In the genomic region with DNA sequence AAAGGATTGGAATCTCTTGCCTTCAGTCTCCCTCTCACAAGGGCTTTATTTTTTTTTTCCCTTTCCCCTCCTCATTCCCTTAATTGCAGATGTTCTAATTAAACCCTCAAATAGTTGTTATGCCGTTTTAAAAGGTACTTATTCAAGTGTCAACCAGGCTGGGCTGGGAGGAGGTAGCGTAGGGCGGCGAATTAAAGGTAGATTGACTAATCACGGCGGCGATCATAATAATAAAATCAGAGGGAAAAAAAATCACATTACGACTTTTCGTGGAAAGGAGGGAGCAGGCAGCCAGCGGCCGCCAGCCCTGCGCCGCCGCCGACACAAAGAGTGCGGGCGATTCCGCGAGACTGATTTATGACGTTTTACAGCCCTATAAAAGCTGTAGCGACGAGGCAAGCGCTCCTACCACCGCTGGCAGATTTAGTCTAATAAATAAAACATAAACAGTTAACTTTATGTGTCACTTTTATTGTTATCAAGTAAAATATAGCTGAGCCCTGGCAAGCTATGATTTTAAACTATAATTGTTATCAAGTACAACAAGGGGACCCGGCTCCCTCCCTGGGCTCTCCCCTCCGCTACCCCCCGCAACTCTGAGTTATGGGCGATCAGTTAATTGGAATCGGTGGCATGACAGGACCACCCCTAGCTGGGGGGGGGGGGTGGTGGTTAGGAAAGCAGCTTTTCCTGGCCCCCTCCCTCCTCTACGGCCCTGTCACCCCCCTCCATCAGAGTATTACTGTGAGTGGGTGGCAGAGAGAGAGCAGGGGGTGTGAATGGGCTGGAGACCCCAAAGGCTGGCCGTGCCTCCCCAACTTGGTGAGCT, we compare ENCODE assay signal across 11 cellular contexts. TPM values are rescaled to one million over a fixed set of nuclear protein-coding genes. Genes with fewer than 3 reads are reported as not detected.
A peak's percentile ranks its signal among the peaks of the same experiment; 100 is the strongest.
DNase-seq lines count a peak whose midpoint lies in the region; TF ChIP-seq lines count a peak whose summit lies in the region.
"Had no signal": no experiment of that assay in that cellular context is flagged by ENCODE, and none has a peak within 500 bp of the region (broad histone marks: within the 10 kb centered on the region; RNA-seq: fewer than 3 reads in every experiment).

No MANE protein-coding gene starts in this region.

- peaks cover 10% of the 10 kb centered on the region for H3K4me1 ChIP-seq in mesenchymal stem cell (ENCODE audit: control insufficient read depth, insufficient read depth, low read depth, low read length)

- peak overlapping the region; percentile 30 for H3K4me3 Mint-ChIP-seq in activated naive CD8-positive, alpha-beta T cell
- no peak overlapping the region for H3K4me3 Mint-ChIP-seq in activated naive CD8-positive, alpha-beta T cell treated with anti-CD3 and anti-CD28 coated beads for 36 hours
- H3K4me3 Mint-ChIP-seq in type B pancreatic cell: peak overlapping the region; percentile 98

- no peak for TF ChIP-seq CTCF in type B pancreatic cell (conservative IDR thresholded peaks at IDR 0.05)

- peak overlapping the region; percentile 89 for H3K9ac ChIP-seq in mesenchymal stem cell (ENCODE audit: low read length)

- H3K23ac ChIP-seq in mesenchymal stem cell (ENCODE audit: low read length in 2 of 2): no peak overlapping the region

- H3K79me1 ChIP-seq in mesenchymal stem cell (replicated peaks; ENCODE audit: low read length, poor library complexity, severe bottlenecking): peaks cover 44% of the 10 kb centered on the region

- no peak overlapping the region for H2AK5ac ChIP-seq in mesenchymal stem cell (ENCODE audit: low read length, severe bottlenecking)

- peaks cover 30 to 34% of the 10 kb centered on the region in 2 experiments for H3K36me3 ChIP-seq in mesenchymal stem cell (ENCODE audit: control insufficient read depth in 1 of 2, insufficient read depth in 2 of 2, low read depth in 1 of 2, low read length in 2 of 2)

- no peak overlapping the region for H3K4me2 ChIP-seq in mesenchymal stem cell (ENCODE audit: low read length, poor library complexity, severe bottlenecking)

- no peak overlapping the region for H4K8ac ChIP-seq in mesenchymal stem cell (ENCODE audit: low read length)

- H3K18ac ChIP-seq in mesenchymal stem cell (ENCODE audit: low read depth in 1 of 2, low read length in 2 of 2): no peak overlapping the region

- H3K9me3 ChIP-seq in mesenchymal stem cell (ENCODE audit: control insufficient read depth, low read length): no peaks in the 10 kb centered on the region

- peaks cover 45% of the 10 kb centered on the region for H3K4me1 Mint-ChIP-seq in activated naive CD8-positive, alpha-beta T cell (ENCODE audit: low read depth)
- H3K4me1 Mint-ChIP-seq in activated naive CD8-positive, alpha-beta T cell treated with anti-CD3 and anti-CD28 coated beads for 36 hours: peaks cover 32% of the 10 kb centered on the region
- peaks cover 56% of the 10 kb centered on the region for H3K4me1 Mint-ChIP-seq in type B pancreatic cell (ENCODE audit: unreplicated experiment)

- H3K27ac Mint-ChIP-seq in activated naive CD8-positive, alpha-beta T cell: no peak overlapping the region
- no peak overlapping the region for H3K27ac Mint-ChIP-seq in activated naive CD8-positive, alpha-beta T cell treated with anti-CD3 and anti-CD28 coated beads for 36 hours
- peak overlapping the region; percentile 69 for H3K27ac Mint-ChIP-seq in type B pancreatic cell

- no peak overlapping the region for H4K91ac ChIP-seq in mesenchymal stem cell (ENCODE audit: low read length)

- DNase-seq in activated naive CD8-positive, alpha-beta T cell treated with anti-CD3 and anti-CD28 coated beads for 36 hours: no peak
- DNase-seq in SW480 (ENCODE audit: low spot score) (peak; percentile 41), mesenchymal stem cell (peak; percentile 44), type B pancreatic cell (ENCODE audit: extremely low spot score, unreplicated experiment) (no peak), cortex of kidney (lab: John Stamatoyannopoulos, UW) (no peak), SKM-1 (lab: John Stamatoyannopoulos, UW; ENCODE audit: unreplicated experiment) (no peak), occipital lobe (lab: John Stamatoyannopoulos, UW) (no peak)
- DNase-seq: Kasumi-1 had no signal

- no peaks in the 10 kb centered on the region for H3K9me3 Mint-ChIP-seq in activated naive CD8-positive, alpha-beta T cell (ENCODE audit: low read depth)
- no peaks in the 10 kb centered on the region for H3K9me3 Mint-ChIP-seq in activated naive CD8-positive, alpha-beta T cell treated with anti-CD3 and anti-CD28 coated beads for 36 hours
- H3K9me3 Mint-ChIP-seq in type B pancreatic cell: no peaks in the 10 kb centered on the region

- no peak overlapping the region for H2BK15ac ChIP-seq in mesenchymal stem cell (ENCODE audit: low read depth, poor library complexity, severe bottlenecking)

- H3K4ac ChIP-seq in mesenchymal stem cell (ENCODE audit: low read depth in 1 of 2, low read length in 2 of 2): no peak overlapping the region

- no peak overlapping the region for H3K14ac ChIP-seq in mesenchymal stem cell (ENCODE audit: low read length in 2 of 2)

- H3K27me3 Mint-ChIP-seq in activated naive CD8-positive, alpha-beta T cell: peaks cover 52% of the 10 kb centered on the region
- peaks cover 94% of the 10 kb centered on the region for H3K27me3 Mint-ChIP-seq in activated naive CD8-positive, alpha-beta T cell treated with anti-CD3 and anti-CD28 coated beads for 36 hours
- H3K27me3 Mint-ChIP-seq in type B pancreatic cell: peaks cover 66% of the 10 kb centered on the region

- H2BK12ac ChIP-seq in mesenchymal stem cell (ENCODE audit: low read length in 2 of 2): no peak overlapping the region

- no peak overlapping the region for H3K27ac ChIP-seq in mesenchymal stem cell (ENCODE audit: low read length, poor library complexity, severe bottlenecking)

- H2BK5ac ChIP-seq in mesenchymal stem cell (ENCODE audit: low read depth, low read length, poor library complexity, severe bottlenecking): no peak overlapping the region

- no peaks in the 10 kb centered on the region for H3K36me3 Mint-ChIP-seq in activated naive CD8-positive, alpha-beta T cell
- H3K36me3 Mint-ChIP-seq in activated naive CD8-positive, alpha-beta T cell treated with anti-CD3 and anti-CD28 coated beads for 36 hours: no peaks in the 10 kb centered on the region
- H3K36me3 Mint-ChIP-seq in type B pancreatic cell: peaks cover 13% of the 10 kb centered on the region
- H3K36me3 Mint-ChIP-seq: activated CD8-positive, alpha-beta memory T cell treated with anti-CD3 and anti-CD28 coated beads, Interleukin-2, amount 10 ng/mL, durations not matched to agents 7 days and 5 days had no signal

- H3K27me3 ChIP-seq in mesenchymal stem cell (ENCODE audit: control insufficient read depth in 1 of 2, insufficient read depth in 1 of 2, low read length in 2 of 2): peaks cover 0 to 30% of the 10 kb centered on the region in 2 experiments

- no peak overlapping the region for H2AFZ ChIP-seq in mesenchymal stem cell (ENCODE audit: low read depth, low read length)

- H2BK120ac ChIP-seq in mesenchymal stem cell (ENCODE audit: low read depth, low read length): no peak overlapping the region

- peak overlapping the region in 1 of 2 experiments; percentile 66 for H3K4me3 ChIP-seq in mesenchymal stem cell (ENCODE audit: insufficient read depth in 1 of 2, low read depth in 1 of 2, low read length in 2 of 2)

- WGBS in mesenchymal stem cell: 6% methylated on average over 20 of the region's 31 CpGs

RNA-seq across cellular contexts. Expression of gene HOXC4, which starts 1.5 kb away (rescaled TPM):
- 1 to 10 TPM in 1 of 2 experiments, under 1 TPM in 1; 0.56 to 1.0 TPM for total RNA-seq in activated naive CD8-positive, alpha-beta T cell treated with anti-CD3 and anti-CD28 coated beads for 36 hours
- 6.4 TPM for polyA plus RNA-seq in mesenchymal stem cell (2013, experiment 1 of 2)
- polyA plus RNA-seq in mesenchymal stem cell (2013, experiment 2 of 2): 7.0 TPM
- total RNA-seq in type B pancreatic cell (ENCODE audit: low replicate concordance): 6.7 and 47.9 TPM in 2 replicates
- total RNA-seq in occipital lobe: not detected
- polyA plus RNA-seq: CD14-positive monocyte had no signal

RNA-seq across cellular contexts. Expression of gene HOXC5, which starts 19.3 kb away (rescaled TPM):
- total RNA-seq in activated naive CD8-positive, alpha-beta T cell treated with anti-CD3 and anti-CD28 coated beads for 36 hours: not detected
- polyA plus RNA-seq in mesenchymal stem cell (2013, experiment 1 of 2): 0.30 TPM
- polyA plus RNA-seq in mesenchymal stem cell (2013, experiment 2 of 2): 0.27 TPM
- total RNA-seq in type B pancreatic cell (ENCODE audit: low replicate concordance) (1.9 and 56.9 TPM in 2 replicates), occipital lobe (not detected)
- total RNA-seq: activated CD8-positive, alpha-beta memory T cell treated with anti-CD3 and anti-CD28 coated beads, Interleukin-2, amount 10 ng/mL, durations not matched to agents 7 days and 5 days had no signal
- polyA plus RNA-seq: CD14-positive monocyte had no signal

RNA-seq across cellular contexts. Expression of gene HOXC6, which starts 23.9 kb away (rescaled TPM):
- not detected for total RNA-seq in activated naive CD8-positive, alpha-beta T cell treated with anti-CD3 and anti-CD28 coated beads for 36 hours
- 49.1 TPM for polyA plus RNA-seq in mesenchymal stem cell (2013, experiment 1 of 2)
- 49.1 TPM for polyA plus RNA-seq in mesenchymal stem cell (2013, experiment 2 of 2)
- total RNA-seq in type B pancreatic cell (ENCODE audit: low replicate concordance) (4.8 and 23.0 TPM in 2 replicates), occipital lobe (not detected)
- total RNA-seq: activated CD8-positive, alpha-beta memory T cell treated with anti-CD3 and anti-CD28 coated beads, Interleukin-2, amount 10 ng/mL, durations not matched to agents 7 days and 5 days had no signal
- polyA plus RNA-seq: CD14-positive monocyte had no signal

RNA-seq across cellular contexts. Expression of gene HOXC8, which starts 43.3 kb away (rescaled TPM):
- not detected for total RNA-seq in activated naive CD8-positive, alpha-beta T cell treated with anti-CD3 and anti-CD28 coated beads for 36 hours
- polyA plus RNA-seq in mesenchymal stem cell (2013, experiment 1 of 2): 66.4 TPM
- polyA plus RNA-seq in mesenchymal stem cell (2013, experiment 2 of 2): 67.1 TPM
- total RNA-seq in type B pancreatic cell (ENCODE audit: low replicate concordance): 0.77 and 1.5 TPM in 2 replicates
- not detected for total RNA-seq in occipital lobe
- total RNA-seq: activated CD8-positive, alpha-beta memory T cell treated with anti-CD3 and anti-CD28 coated beads, Interleukin-2, amount 10 ng/mL, durations not matched to agents 7 days and 5 days had no signal
- polyA plus RNA-seq: CD14-positive monocyte had no signal

RNA-seq across cellular contexts. Expression of gene HOXC9, which starts 52.2 kb away (rescaled TPM):
- not detected for total RNA-seq in activated naive CD8-positive, alpha-beta T cell treated with anti-CD3 and anti-CD28 coated beads for 36 hours
- polyA plus RNA-seq in mesenchymal stem cell (2013, experiment 1 of 2): 18.0 TPM
- polyA plus RNA-seq in mesenchymal stem cell (2013, experiment 2 of 2): 18.5 TPM
- total RNA-seq in type B pancreatic cell (ENCODE audit: low replicate concordance): 0.27 and 0.36 TPM in 2 replicates
- total RNA-seq in occipital lobe: not detected
- total RNA-seq: activated CD8-positive, alpha-beta memory T cell treated with anti-CD3 and anti-CD28 coated beads, Interleukin-2, amount 10 ng/mL, durations not matched to agents 7 days and 5 days had no signal
- polyA plus RNA-seq: CD14-positive monocyte had no signal

Comparison
In these comparisons a context has a peak if more than half of its experiments do, and no peak if none do; other contexts are left out.
1. DNase-seq: peak in SW480 (single experiment) and mesenchymal stem cell (single experiment); none in activated naive CD8-positive, alpha-beta T cell treated with anti-CD3 and anti-CD28 coated beads for 36 hours (single experiment), type B pancreatic cell (single experiment), cortex of kidney (single experiment), SKM-1 (single experiment) and occipital lobe (single experiment).